9 cellular contexts compared by ENCODE assay signal in genomic region chr19:48638831-48639381, GRCh38. TPM values are rescaled to one million over a fixed set of nuclear protein-coding genes. Genes with fewer than 3 reads are reported as not detected.
DNase-seq lines count a peak whose midpoint lies in the region; ATAC-seq and TF ChIP-seq lines count a peak whose summit lies in the region.
"Had no signal": no experiment of that assay in that cellular context is flagged by ENCODE, and none has a peak within 500 bp of the region (broad histone marks: within the 10 kb centered on the region; RNA-seq: fewer than 3 reads in every experiment).

No MANE protein-coding gene starts in this region.

- no peaks in the 10 kb centered on the region for H3K36me3 ChIP-seq in GM06990 (ENCODE audit: control insufficient read depth, insufficient read depth, low read length)
- no peaks in the 10 kb centered on the region for H3K36me3 ChIP-seq in SK-N-MC (ENCODE audit: insufficient read depth, low read length)
- H3K36me3 ChIP-seq in esophagus squamous epithelium = no peaks in the 10 kb centered on the region
- H3K36me3 ChIP-seq in rectal smooth muscle tissue (ENCODE audit: control insufficient read depth, insufficient read depth, low read length) = no peaks in the 10 kb centered on the region

- TF ChIP-seq POLR2A in esophagus squamous epithelium (IDR thresholded peaks at IDR 0.05) = no peak

- WGBS in esophagus squamous epithelium, 2 donors = 70 to 89% methylated on average over 10 to 16 of the region's 16 CpGs

- DNase-seq in GM06990 (ENCODE audit: extremely low read depth, insufficient read length) (no peak), SK-N-MC (ENCODE audit: low read depth, low spot score) (no peak), esophagus squamous epithelium (lab: John Stamatoyannopoulos, UW) (no peak), COLO829 (ENCODE audit: low spot score) (no peak), activated gamma-delta T cell (lab: John Stamatoyannopoulos, UW) (no peak)

- H3K9ac ChIP-seq in SK-N-MC (ENCODE audit: insufficient read length) (no peak overlapping the region), rectal smooth muscle tissue (ENCODE audit: low read length) (peak overlapping the region; percentile 14)

- no peak for TF ChIP-seq CTCF in GM06990 (IDR thresholded peaks at IDR 0.05; ENCODE audit: insufficient read depth, low read length, poor library complexity, severe bottlenecking)
- no peak for TF ChIP-seq CTCF in esophagus squamous epithelium (IDR thresholded peaks at IDR 0.05)

- H3K27ac ChIP-seq in SK-N-MC (peak overlapping the region; percentile 99), esophagus squamous epithelium (peak overlapping the region; percentile 95 to 98 (median 96)), rectal smooth muscle tissue (ENCODE audit: low read depth, low read length) (peak overlapping the region; percentile 98)

- H3K4me1 ChIP-seq in esophagus squamous epithelium = peaks cover 18 to 51% (median 31%) of the 10 kb centered on the region in 3 donors
- H3K4me1 ChIP-seq in rectal smooth muscle tissue (ENCODE audit: control insufficient read depth, insufficient read depth, low read length) = peaks cover 16% of the 10 kb centered on the region

- intact Hi-C loops in esophagus squamous epithelium (cut with DNase I) = no loop called here

- H3K9me3 ChIP-seq in SK-N-MC (ENCODE audit: low read depth, low read length) = no peaks in the 10 kb centered on the region
- no peaks in the 10 kb centered on the region for H3K9me3 ChIP-seq in esophagus squamous epithelium

- ATAC-seq in HG02759 (IDR thresholded peaks at IDR 0.05; ENCODE audit: unreplicated experiment) (no peak), HG02571 (IDR thresholded peaks at IDR 0.05; ENCODE audit: unreplicated experiment) (no peak)

- H3K4me3 ChIP-seq in GM06990 (replicated peaks; ENCODE audit: low read depth, low read length) (peak overlapping the region; percentile 66), SK-N-MC (no peak overlapping the region), esophagus squamous epithelium (peak overlapping the region in 2 of 4 donors; percentile 68 to 86), rectal smooth muscle tissue (ENCODE audit: low read length) (peak overlapping the region; percentile 56)

- H3K27me3 ChIP-seq in GM06990 (replicated peaks; ENCODE audit: control insufficient read depth, insufficient read depth, low read length) (no peaks in the 10 kb centered on the region), esophagus squamous epithelium (no peaks in the 10 kb centered on the region), rectal smooth muscle tissue (ENCODE audit: control insufficient read depth, insufficient read depth, low read length) (no peaks in the 10 kb centered on the region)

RNA-seq across cellular contexts. Expression of gene DBP, which starts 1.7 kb away (rescaled TPM):
- total RNA-seq in esophagus squamous epithelium = 10 to 100 TPM in 3 of 4 donors, 1 to 10 TPM in 1; 4.2 to 16.2 (median 11.7) TPM

RNA-seq across cellular contexts. Expression of gene CA11, which starts 7.1 kb away (rescaled TPM):
- total RNA-seq in esophagus squamous epithelium = 1 to 10 TPM; 1.4 to 6.9 (median 5.2) TPM

RNA-seq across cellular contexts. Expression of gene SPHK2, which starts 19.6 kb away (rescaled TPM):
- 10 to 100 TPM in 2 of 4 donors, 1 to 10 TPM in 2; 7.0 to 10.9 (median 9.7) TPM for total RNA-seq in esophagus squamous epithelium

RNA-seq across cellular contexts. Expression of gene RPL18, which starts 19.9 kb away (rescaled TPM):
- 1,000 to 10,000 TPM; 1,870 to 2,808 (median 2,491) TPM for total RNA-seq in esophagus squamous epithelium

RNA-seq across cellular contexts. Expression of gene FAM83E, which starts 24.0 kb away (rescaled TPM):
- total RNA-seq in esophagus squamous epithelium = 10 to 100 TPM in 1 of 4 donors, 1 to 10 TPM in 3; 3.1 to 12.3 (median 8.6) TPM
- total RNA-seq: glomerular endothelial cell had no signal
